ENCODE assay signal across 1 cellular context in genomic region chr4:138967313-138967712, GRCh38.
TF ChIP-seq lines count a peak whose summit lies in the region.

No MANE protein-coding gene starts in this region.

TF ChIP-seq in GM12878, 131 proteins besides CTCF, POLR2A, EP300 and RAD21 (continued from another document and continues in another):
- TF ChIP-seq REST (IDR thresholded peaks at IDR 0.05; ENCODE audit: low read depth, low read length) = no peak
- peak in 1 of 2 experiments; percentile 70; a peak in 2 of 4 replicates for TF ChIP-seq BHLHE40 (IDR thresholded peaks at IDR 0.05; ENCODE audit: borderline replicate concordance in 1 of 2, low read depth in 2 of 2, low read length in 1 of 2)
- TF ChIP-seq, protein P1, sequence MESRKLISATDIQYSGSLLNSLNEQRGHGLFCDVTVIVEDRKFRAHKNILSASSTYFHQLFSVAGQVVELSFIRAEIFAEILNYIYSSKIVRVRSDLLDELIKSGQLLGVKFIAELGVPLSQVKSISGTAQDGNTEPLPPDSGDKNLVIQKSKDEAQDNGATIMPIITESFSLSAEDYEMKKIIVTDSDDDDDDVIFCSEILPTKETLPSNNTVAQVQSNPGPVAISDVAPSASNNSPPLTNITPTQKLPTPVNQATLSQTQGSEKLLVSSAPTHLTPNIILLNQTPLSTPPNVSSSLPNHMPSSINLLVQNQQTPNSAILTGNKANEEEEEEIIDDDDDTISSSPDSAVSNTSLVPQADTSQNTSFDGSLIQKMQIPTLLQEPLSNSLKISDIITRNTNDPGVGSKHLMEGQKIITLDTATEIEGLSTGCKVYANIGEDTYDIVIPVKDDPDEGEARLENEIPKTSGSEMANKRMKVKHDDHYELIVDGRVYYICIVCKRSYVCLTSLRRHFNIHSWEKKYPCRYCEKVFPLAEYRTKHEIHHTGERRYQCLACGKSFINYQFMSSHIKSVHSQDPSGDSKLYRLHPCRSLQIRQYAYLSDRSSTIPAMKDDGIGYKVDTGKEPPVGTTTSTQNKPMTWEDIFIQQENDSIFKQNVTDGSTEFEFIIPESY (IDR thresholded peaks at IDR 0.05) = no peak
- TF ChIP-seq, protein P2, sequence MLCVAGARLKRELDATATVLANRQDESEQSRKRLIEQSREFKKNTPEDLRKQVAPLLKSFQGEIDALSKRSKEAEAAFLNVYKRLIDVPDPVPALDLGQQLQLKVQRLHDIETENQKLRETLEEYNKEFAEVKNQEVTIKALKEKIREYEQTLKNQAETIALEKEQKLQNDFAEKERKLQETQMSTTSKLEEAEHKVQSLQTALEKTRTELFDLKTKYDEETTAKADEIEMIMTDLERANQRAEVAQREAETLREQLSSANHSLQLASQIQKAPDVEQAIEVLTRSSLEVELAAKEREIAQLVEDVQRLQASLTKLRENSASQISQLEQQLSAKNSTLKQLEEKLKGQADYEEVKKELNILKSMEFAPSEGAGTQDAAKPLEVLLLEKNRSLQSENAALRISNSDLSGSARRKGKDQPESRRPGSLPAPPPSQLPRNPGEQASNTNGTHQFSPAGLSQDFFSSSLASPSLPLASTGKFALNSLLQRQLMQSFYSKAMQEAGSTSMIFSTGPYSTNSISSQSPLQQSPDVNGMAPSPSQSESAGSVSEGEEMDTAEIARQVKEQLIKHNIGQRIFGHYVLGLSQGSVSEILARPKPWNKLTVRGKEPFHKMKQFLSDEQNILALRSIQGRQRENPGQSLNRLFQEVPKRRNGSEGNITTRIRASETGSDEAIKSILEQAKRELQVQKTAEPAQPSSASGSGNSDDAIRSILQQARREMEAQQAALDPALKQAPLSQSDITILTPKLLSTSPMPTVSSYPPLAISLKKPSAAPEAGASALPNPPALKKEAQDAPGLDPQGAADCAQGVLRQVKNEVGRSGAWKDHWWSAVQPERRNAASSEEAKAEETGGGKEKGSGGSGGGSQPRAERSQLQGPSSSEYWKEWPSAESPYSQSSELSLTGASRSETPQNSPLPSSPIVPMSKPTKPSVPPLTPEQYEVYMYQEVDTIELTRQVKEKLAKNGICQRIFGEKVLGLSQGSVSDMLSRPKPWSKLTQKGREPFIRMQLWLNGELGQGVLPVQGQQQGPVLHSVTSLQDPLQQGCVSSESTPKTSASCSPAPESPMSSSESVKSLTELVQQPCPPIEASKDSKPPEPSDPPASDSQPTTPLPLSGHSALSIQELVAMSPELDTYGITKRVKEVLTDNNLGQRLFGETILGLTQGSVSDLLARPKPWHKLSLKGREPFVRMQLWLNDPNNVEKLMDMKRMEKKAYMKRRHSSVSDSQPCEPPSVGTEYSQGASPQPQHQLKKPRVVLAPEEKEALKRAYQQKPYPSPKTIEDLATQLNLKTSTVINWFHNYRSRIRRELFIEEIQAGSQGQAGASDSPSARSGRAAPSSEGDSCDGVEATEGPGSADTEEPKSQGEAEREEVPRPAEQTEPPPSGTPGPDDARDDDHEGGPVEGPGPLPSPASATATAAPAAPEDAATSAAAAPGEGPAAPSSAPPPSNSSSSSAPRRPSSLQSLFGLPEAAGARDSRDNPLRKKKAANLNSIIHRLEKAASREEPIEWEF (IDR thresholded peaks at IDR 0.05; ENCODE audit: insufficient replicate concordance, low read depth, low read length) = no peak
- peak; percentile 53 for TF ChIP-seq E2F8 (IDR thresholded peaks at IDR 0.05; ENCODE audit: low read depth, partially characterized antibody)
- no peak for TF ChIP-seq RFX5 (IDR thresholded peaks at IDR 0.05; ENCODE audit: low read depth, low read length)
- peak; percentile 62 for TF ChIP-seq SKIL (IDR thresholded peaks at IDR 0.05; ENCODE audit: low read depth, poor library complexity, severe bottlenecking)
- no peak for TF ChIP-seq SMARCA5 (IDR thresholded peaks at IDR 0.05)
- no peak for TF ChIP-seq SP1 (IDR thresholded peaks at IDR 0.05; ENCODE audit: low read depth, low read length)
- no peak for TF ChIP-seq RB1 (IDR thresholded peaks at IDR 0.05; ENCODE audit: borderline replicate concordance)
- TF ChIP-seq SMC3 (IDR thresholded peaks at IDR 0.05; ENCODE audit: borderline replicate concordance, low read length) = no peak
- TF ChIP-seq ASH2L (IDR thresholded peaks at IDR 0.05; ENCODE audit: borderline replicate concordance, low read depth) = no peak
- TF ChIP-seq ZNF274 (IDR thresholded peaks at IDR 0.05; ENCODE audit: insufficient read depth, insufficient read length) = no peak
- TF ChIP-seq CBX5 (IDR thresholded peaks at IDR 0.05; ENCODE audit: low read depth) = no peak
- no peak for TF ChIP-seq SUPT20H (IDR thresholded peaks at IDR 0.05; ENCODE audit: borderline replicate concordance, control insufficient read depth, low read depth, low read length)
- TF ChIP-seq SUZ12 (IDR thresholded peaks at IDR 0.05; ENCODE audit: unreplicated experiment) = no peak
- no peak for TF ChIP-seq POLR2AphosphoS2 (IDR thresholded peaks at IDR 0.05; ENCODE audit: low read depth, low read length)
- TF ChIP-seq, protein P3, sequence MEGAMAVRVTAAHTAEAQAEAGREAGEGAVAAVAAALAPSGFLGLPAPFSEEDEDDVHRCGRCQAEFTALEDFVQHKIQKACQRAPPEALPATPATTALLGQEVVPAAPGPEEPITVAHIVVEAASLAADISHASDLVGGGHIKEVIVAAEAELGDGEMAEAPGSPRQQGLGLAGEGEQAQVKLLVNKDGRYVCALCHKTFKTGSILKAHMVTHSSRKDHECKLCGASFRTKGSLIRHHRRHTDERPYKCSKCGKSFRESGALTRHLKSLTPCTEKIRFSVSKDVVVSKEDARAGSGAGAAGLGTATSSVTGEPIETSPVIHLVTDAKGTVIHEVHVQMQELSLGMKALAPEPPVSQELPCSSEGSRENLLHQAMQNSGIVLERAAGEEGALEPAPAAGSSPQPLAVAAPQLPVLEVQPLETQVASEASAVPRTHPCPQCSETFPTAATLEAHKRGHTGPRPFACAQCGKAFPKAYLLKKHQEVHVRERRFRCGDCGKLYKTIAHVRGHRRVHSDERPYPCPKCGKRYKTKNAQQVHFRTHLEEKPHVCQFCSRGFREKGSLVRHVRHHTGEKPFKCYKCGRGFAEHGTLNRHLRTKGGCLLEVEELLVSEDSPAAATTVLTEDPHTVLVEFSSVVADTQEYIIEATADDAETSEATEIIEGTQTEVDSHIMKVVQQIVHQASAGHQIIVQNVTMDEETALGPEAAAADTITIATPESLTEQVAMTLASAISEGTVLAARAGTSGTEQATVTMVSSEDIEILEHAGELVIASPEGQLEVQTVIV (IDR thresholded peaks at IDR 0.05; ENCODE audit: borderline replicate concordance, partially characterized antibody) = no peak
- TF ChIP-seq E2F4 (IDR thresholded peaks at IDR 0.05; ENCODE audit: low read depth, low read length) = no peak
- TF ChIP-seq ETV6 (conservative IDR thresholded peaks at IDR 0.05 in 1 of 2, IDR thresholded peaks at IDR 0.05 in 1 of 2; ENCODE audit: borderline replicate concordance in 1 of 2, low read depth in 1 of 2) = no peak
- no peak for TF ChIP-seq NR2C2 (IDR thresholded peaks at IDR 0.05; ENCODE audit: borderline replicate concordance, control insufficient read depth, insufficient read length, low read depth)
- TF ChIP-seq ATF2 (IDR thresholded peaks at IDR 0.05; ENCODE audit: low read length) = peak; percentile 73; the same call in 1 of the 2 replicates
- no peak for TF ChIP-seq BCLAF1 (IDR thresholded peaks at IDR 0.05)
- TF ChIP-seq TCF12 (IDR thresholded peaks at IDR 0.05; ENCODE audit: low read depth, low read length) = no peak
- TF ChIP-seq HDGF (IDR thresholded peaks at IDR 0.05) = no peak
